Comparison of ENCODE assay signal across 9 cellular contexts in genomic region chr17:16525556-16525955, GRCh38. TPM values are rescaled to one million over a fixed set of nuclear protein-coding genes. Genes with fewer than 3 reads are reported as not detected.
DNase-seq lines count a peak whose midpoint lies in the region; TF ChIP-seq lines count a peak whose summit lies in the region.
"Not testable (repeated sequence)": the region's sequence is repeated elsewhere in the genome, so short reads cannot be mapped to it uniquely, and the experiment has no call there.
"Had no signal": no experiment of that assay in that cellular context is flagged by ENCODE, and none has a peak within 500 bp of the region (broad histone marks: within the 10 kb centered on the region; RNA-seq: fewer than 3 reads in every experiment).

No MANE protein-coding gene starts in this region.

- H3K9me3 Mint-ChIP-seq in H9; activated naive CD4-positive, alpha-beta T cell treated with anti-CD3 and anti-CD28 coated beads, Interleukin-2, amount 50 U/mL, for 24 hours; type B pancreatic cell: not testable (repeated sequence)

- H2BK5ac ChIP-seq in H9 (ENCODE audit: insufficient read length, low read length); mesenchymal stem cell (ENCODE audit: low read depth, low read length, poor library complexity, severe bottlenecking): not testable (repeated sequence)

- H4K5ac ChIP-seq in H9 (ENCODE audit: insufficient read length, low read depth, low read length): not testable (repeated sequence)

- H3K27me3 Mint-ChIP-seq in H9 (ENCODE audit: low read depth) (peaks cover 19% of the 10 kb centered on the region), type B pancreatic cell (peaks cover 47% of the 10 kb centered on the region)
- not testable (repeated sequence) for H3K27me3 Mint-ChIP-seq in activated naive CD4-positive, alpha-beta T cell treated with anti-CD3 and anti-CD28 coated beads, Interleukin-2, amount 50 U/mL, for 24 hours

- not testable (repeated sequence) for H3K9ac ChIP-seq in H9 (ENCODE audit: extremely low read depth, insufficient read length, low read length); mesenchymal stem cell (ENCODE audit: low read length)

- not testable (repeated sequence) for H3K4me3 Mint-ChIP-seq in H9; activated naive CD4-positive, alpha-beta T cell treated with anti-CD3 and anti-CD28 coated beads, Interleukin-2, amount 50 U/mL, for 24 hours; type B pancreatic cell

- not testable (repeated sequence) for H3K79me1 ChIP-seq in H9 (ENCODE audit: insufficient read depth, low read depth, low read length, poor library complexity, severe bottlenecking); mesenchymal stem cell (replicated peaks; ENCODE audit: low read length, poor library complexity, severe bottlenecking)

- not testable (repeated sequence) for H2AFZ ChIP-seq in H9 (ENCODE audit: low read length); mesenchymal stem cell (ENCODE audit: low read depth, low read length)

- peak; percentile 47 for TF ChIP-seq CTCF in H9 (conservative IDR thresholded peaks at IDR 0.05)
- TF ChIP-seq CTCF in choroid plexus epithelial cell (conservative IDR thresholded peaks at IDR 0.05; ENCODE audit: low read depth, low read length): peak; percentile 52
- TF ChIP-seq CTCF in fibroblast of mammary gland (conservative IDR thresholded peaks at IDR 0.05; ENCODE audit: control insufficient read depth, insufficient read depth, low read depth, low read length): peak; percentile 23
- peak; percentile 26 for TF ChIP-seq CTCF in type B pancreatic cell (conservative IDR thresholded peaks at IDR 0.05)

- not testable (repeated sequence) for H3K27ac ChIP-seq in H9 (ENCODE audit: insufficient read length, low read depth, low read length); mesenchymal stem cell (ENCODE audit: low read length, poor library complexity, severe bottlenecking)

- not testable (repeated sequence) for H4K20me1 ChIP-seq in H9 (ENCODE audit: control insufficient read depth, insufficient read depth, insufficient read length)

- not testable (repeated sequence) for H2AK5ac ChIP-seq in H9 (ENCODE audit: insufficient read length, low read length); mesenchymal stem cell (ENCODE audit: low read length, severe bottlenecking)

- not testable (repeated sequence) for H2BK15ac ChIP-seq in H9 (ENCODE audit: low read depth, low read length); mesenchymal stem cell (ENCODE audit: low read depth, poor library complexity, severe bottlenecking)

- not testable (repeated sequence) for H3K56ac ChIP-seq in H9 (ENCODE audit: insufficient read length, low read depth, low read length)

- H3K27ac Mint-ChIP-seq in H9, type B pancreatic cell: not testable (repeated sequence)
- H3K27ac Mint-ChIP-seq in activated naive CD4-positive, alpha-beta T cell treated with anti-CD3 and anti-CD28 coated beads, Interleukin-2, amount 50 U/mL, for 24 hours: peak overlapping the region; percentile 46

- DNase-seq in ACHN (peak; percentile 28), OCI-M1 (lab: John Stamatoyannopoulos, UW) (peak; percentile 1), choroid plexus epithelial cell (ENCODE audit: low read depth) (peak; percentile 37), mesenchymal stem cell (peak; percentile 8)
- DNase-seq in H9; fibroblast of mammary gland (ENCODE audit: low read depth); type B pancreatic cell (ENCODE audit: extremely low spot score, unreplicated experiment): not testable (repeated sequence)

- H3K18ac ChIP-seq in H9 (ENCODE audit: insufficient read length, low read depth, low read length); mesenchymal stem cell (ENCODE audit: low read depth in 1 of 2, low read length in 2 of 2): not testable (repeated sequence)

- in situ Hi-C loops in ACHN (cut with HindIII; ENCODE audit: low pct_ligation_motif_present, low pct_unique_long_range_greater_than_20kb, low sequenced_read_pairs): not testable (repeated sequence)

- not testable (repeated sequence) for H3K79me2 ChIP-seq in H9 (ENCODE audit: insufficient read depth, low read length)

- not testable (repeated sequence) for H3K4me1 ChIP-seq in H9 (ENCODE audit: insufficient read depth, low read length); mesenchymal stem cell (ENCODE audit: control insufficient read depth, insufficient read depth, low read depth, low read length)

- H4K8ac ChIP-seq in H9 (replicated peaks; ENCODE audit: insufficient read length, low read depth, low read length); mesenchymal stem cell (ENCODE audit: low read length): not testable (repeated sequence)

- not testable (repeated sequence) for H4K91ac ChIP-seq in H9 (ENCODE audit: insufficient read length, low read depth, low read length); mesenchymal stem cell (ENCODE audit: low read length)

- not testable (repeated sequence) for H3K4me3 ChIP-seq in choroid plexus epithelial cell (ENCODE audit: low read depth, low read length); fibroblast of mammary gland (ENCODE audit: control insufficient read depth, low read depth, low read length); mesenchymal stem cell (ENCODE audit: insufficient read depth in 1 of 2, low read depth in 1 of 2, low read length in 2 of 2)

- H3K9me3 ChIP-seq in H9 (ENCODE audit: control insufficient read depth, low read depth, low read length); mesenchymal stem cell (ENCODE audit: control insufficient read depth, low read length): not testable (repeated sequence)

- not testable (repeated sequence) for H3T11ph ChIP-seq in H9 (ENCODE audit: low read length)

- H2BK12ac ChIP-seq in H9 (ENCODE audit: insufficient read length, low read depth, low read length); mesenchymal stem cell (ENCODE audit: low read length in 2 of 2): not testable (repeated sequence)

- H2BK20ac ChIP-seq in H9 (ENCODE audit: low read depth, low read length, poor library complexity, severe bottlenecking): not testable (repeated sequence)

- not testable (repeated sequence) for H3K4ac ChIP-seq in H9 (ENCODE audit: low read depth, low read length); mesenchymal stem cell (ENCODE audit: low read depth in 1 of 2, low read length in 2 of 2)

- not testable (repeated sequence) for H3K14ac ChIP-seq in H9 (ENCODE audit: insufficient read depth, low read length); mesenchymal stem cell (ENCODE audit: low read length in 2 of 2)

- H3K4me2 ChIP-seq in H9 (ENCODE audit: insufficient read depth, insufficient read length, low read length); mesenchymal stem cell (ENCODE audit: low read length, poor library complexity, severe bottlenecking): not testable (repeated sequence)

- not testable (repeated sequence) for H3K27me3 ChIP-seq in H9 (ENCODE audit: insufficient read depth, low read length)
- peaks cover 13 to 51% of the 10 kb centered on the region in 2 experiments for H3K27me3 ChIP-seq in mesenchymal stem cell (ENCODE audit: control insufficient read depth in 1 of 2, insufficient read depth in 1 of 2, low read length in 2 of 2)

- no CpG with 5 or more reads among the region's 6 CpGs for WGBS in H9 (ENCODE audit: extremely low coverage, insufficient read length, low lambda C conversion rate)
- 89% methylated on average over 6 of the region's 6 CpGs for WGBS in mesenchymal stem cell

- not testable (repeated sequence) for H3K36me3 ChIP-seq in mesenchymal stem cell (ENCODE audit: control insufficient read depth in 1 of 2, insufficient read depth in 2 of 2, low read depth in 1 of 2, low read length in 2 of 2)

- H2BK120ac ChIP-seq in H9 (ENCODE audit: low read depth, low read length, poor library complexity, severe bottlenecking); mesenchymal stem cell (ENCODE audit: low read depth, low read length): not testable (repeated sequence)

- not testable (repeated sequence) for H3K23me2 ChIP-seq in H9 (ENCODE audit: insufficient read length, low read depth, low read length, poor library complexity, severe bottlenecking)

- not testable (repeated sequence) for H3K23ac ChIP-seq in H9 (ENCODE audit: insufficient read length, low read depth, low read length); mesenchymal stem cell (ENCODE audit: low read length in 2 of 2)

- not testable (repeated sequence) for H3K4me1 Mint-ChIP-seq in H9; activated naive CD4-positive, alpha-beta T cell treated with anti-CD3 and anti-CD28 coated beads, Interleukin-2, amount 50 U/mL, for 24 hours; type B pancreatic cell (ENCODE audit: unreplicated experiment)

- not testable (repeated sequence) for H3K36me3 Mint-ChIP-seq in H9 (ENCODE audit: insufficient read depth in 1 of 3, low read depth in 3 of 3); activated naive CD4-positive, alpha-beta T cell treated with anti-CD3 and anti-CD28 coated beads, Interleukin-2, amount 50 U/mL, for 24 hours; type B pancreatic cell

RNA-seq across cellular contexts. Expression of gene LRRC75A, which starts 33.6 kb away (rescaled TPM):
- total RNA-seq in H9 (2021) (9.4 and 10.1 TPM in 2 replicates), type B pancreatic cell (ENCODE audit: low replicate concordance) (2.9 and 4.5 TPM in 2 replicates)
- polyA plus RNA-seq in mesenchymal stem cell (2013, experiment 1 of 2): 0.44 TPM
- polyA plus RNA-seq in mesenchymal stem cell (2013, experiment 2 of 2): 0.48 TPM
- total RNA-seq: HepG2 had no signal

RNA-seq across cellular contexts. Expression of gene ZNF287, which starts 43.4 kb away (rescaled TPM):
- 4.8 and 7.1 TPM in 2 replicates for total RNA-seq in H9 (2021)
- polyA plus RNA-seq in mesenchymal stem cell (2013, experiment 1 of 2): 7.0 TPM
- polyA plus RNA-seq in mesenchymal stem cell (2013, experiment 2 of 2): 9.5 TPM
- 7.6 and 14.3 TPM in 2 replicates for total RNA-seq in type B pancreatic cell (ENCODE audit: low replicate concordance)
- total RNA-seq: HepG2 had no signal
